ENCODE assay signal across 12 cellular contexts in genomic region chr2:170554278-170554955, GRCh38.
DNase-seq lines count a peak whose midpoint lies in the region; ATAC-seq and TF ChIP-seq lines count a peak whose summit lies in the region.
"Had no signal": no experiment of that assay in that cellular context is flagged by ENCODE, and none has a peak within 500 bp of the region (broad histone marks: within the 10 kb centered on the region; RNA-seq: fewer than 3 reads in every experiment).

No MANE protein-coding gene starts in this region.

- no peak overlapping the region for H3K4me3 ChIP-seq in retinal pigment epithelial cell (ENCODE audit: low read length)

- no peak for ATAC-seq in GM21786 (IDR thresholded peaks at IDR 0.05; ENCODE audit: unreplicated experiment)
- ATAC-seq: activated CD8-positive, alpha-beta T cell treated with anti-CD3 and anti-CD28 coated beads for 36 hours had no signal

- DNase-seq in ELR (ENCODE audit: low read depth) (peak; percentile 5), T1000 (lab: John Stamatoyannopoulos, UW) (peak; percentile 82), fibroblast of peridontal ligament (ENCODE audit: extremely low read depth) (peak; percentile 63), retinal pigment epithelial cell (ENCODE audit: low read depth) (peak; percentile 68), NCI-H1694 (lab: John Stamatoyannopoulos, UW) (no peak), NCI-H526 (lab: John Stamatoyannopoulos, UW) (no peak), GM10266 (ENCODE audit: extremely low spot score) (no peak)
- DNase-seq: activated CD8-positive, alpha-beta T cell treated with anti-CD3 and anti-CD28 coated beads for 36 hours; activated naive CD8-positive, alpha-beta T cell treated with anti-CD3 and anti-CD28 coated beads, Interleukin-2, amount 10 ng/mL, durations not matched to agents 7 days and 5 days; CD4-positive, CD25-positive, alpha-beta regulatory T cell; SW 1271 had no signal

- TF ChIP-seq CTCF in retinal pigment epithelial cell (conservative IDR thresholded peaks at IDR 0.05; ENCODE audit: low read depth, low read length) (no peak), GM10266 (IDR thresholded peaks at IDR 0.05; ENCODE audit: control insufficient read depth, insufficient read depth, low read depth, missing control alignments) (no peak)

Comparison
In these comparisons a context has a peak if more than half of its experiments do, and no peak if none do; other contexts are left out.
1. DNase-seq: peak in ELR (single experiment), T1000 (single experiment), fibroblast of peridontal ligament (single experiment) and retinal pigment epithelial cell (single experiment); none in NCI-H1694 (single experiment), NCI-H526 (0 of 2) and GM10266 (single experiment).